ENCODE assay signal across 33 cellular contexts in the genomic region with DNA sequence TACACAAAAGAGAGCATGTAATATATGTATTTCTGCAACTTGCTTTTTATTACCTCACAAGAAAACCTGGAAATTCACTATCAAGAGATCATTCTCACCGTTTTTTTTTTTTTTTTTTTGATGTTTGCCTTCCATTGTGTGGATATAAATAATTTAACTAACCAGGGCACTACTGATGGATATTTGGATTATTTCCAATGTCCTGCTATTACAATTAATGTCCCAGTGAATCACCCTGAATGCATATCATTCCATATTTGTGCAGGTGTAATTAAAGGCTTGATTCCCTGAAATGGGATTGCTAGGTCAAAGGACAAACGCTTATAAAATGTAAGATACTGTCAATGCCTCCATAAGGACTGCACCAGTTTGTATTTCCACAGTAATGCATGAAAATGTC.
"Had no signal": no experiment of that assay in that cellular context is flagged by ENCODE, and none has a peak within 500 bp of the region (broad histone marks: within the 10 kb centered on the region; RNA-seq: fewer than 3 reads in every experiment).

No MANE protein-coding gene starts in this region.

- H3K27ac Mint-ChIP-seq: activated CD4-positive, alpha-beta memory T cell treated with anti-CD3 and anti-CD28 coated beads for 36 hours; activated CD4-positive, alpha-beta T cell treated with anti-CD3 and anti-CD28 coated beads, Interleukin-2, amount 10 ng/mL, durations not matched to agents 24 days and 14 days; activated naive CD4-positive, alpha-beta T cell treated with anti-CD3 and anti-CD28 coated beads for 36 hours; activated naive CD8-positive, alpha-beta T cell treated with anti-CD3 and anti-CD28 coated beads, Interleukin-2, amount 10 ng/mL, durations not matched to agents 7 days and 5 days; activated T-helper 1 cell treated with anti-CD3 and anti-CD28 coated beads, Interleukin-12 subunit alpha, Interleukin-12 subunit beta, Interleukin-2, Interleukin-4 antibody, amounts not matched to agents 30 ng/mL and 10 ng/mL and 1 ng/mL, durations not matched to agents 14 hours and 24 hours and 36 hours; nephron; stimulated activated memory B cell treated with anti-CD40 and anti-IgM and Interleukin-4, amounts not matched to agents 10 μg/mL and 1 μg/mL and 100 μg/mL, for 72 hours; stimulated activated naive CD8-positive, alpha-beta T cell treated with anti-CD3 and anti-CD28 coated beads, Interleukin-15, amount 100 ng/mL, for 72 hours; T-helper 17 cell had no signal

- H3K4me1 ChIP-seq: ascending aorta, gastroesophageal sphincter, pancreas, prostate gland, upper lobe of left lung had no signal

- H3K36me3 ChIP-seq: gastroesophageal sphincter, pancreas, prostate gland, upper lobe of left lung had no signal

- H3K9me3 Mint-ChIP-seq: activated CD4-positive, alpha-beta memory T cell treated with anti-CD3 and anti-CD28 coated beads for 36 hours; activated CD4-positive, alpha-beta T cell treated with anti-CD3 and anti-CD28 coated beads, Interleukin-2, amount 10 ng/mL, durations not matched to agents 24 days and 14 days; activated naive CD4-positive, alpha-beta T cell treated with anti-CD3 and anti-CD28 coated beads for 36 hours; activated T-helper 1 cell treated with anti-CD3 and anti-CD28 coated beads, Interleukin-12 subunit alpha, Interleukin-12 subunit beta, Interleukin-2, Interleukin-4 antibody, amounts not matched to agents 30 ng/mL and 10 ng/mL and 1 ng/mL, durations not matched to agents 14 hours and 24 hours and 36 hours; nephron; stimulated activated memory B cell treated with anti-CD40 and anti-IgM and Interleukin-4, amounts not matched to agents 10 μg/mL and 1 μg/mL and 100 μg/mL, for 72 hours; stimulated activated naive CD8-positive, alpha-beta T cell treated with anti-CD3 and anti-CD28 coated beads, Interleukin-15, amount 100 ng/mL, for 72 hours had no signal

- H3K27ac ChIP-seq: ascending aorta, gastroesophageal sphincter, pancreas, prostate gland, upper lobe of left lung had no signal

- H3K4me3 ChIP-seq: ascending aorta, gastroesophageal sphincter, pancreas, prostate gland, smooth muscle cell, upper lobe of left lung had no signal

- H3K4me1 Mint-ChIP-seq: nephron; stimulated activated memory B cell treated with anti-CD40 and anti-IgM and Interleukin-4, amounts not matched to agents 10 μg/mL and 1 μg/mL and 100 μg/mL, for 72 hours; stimulated activated naive CD8-positive, alpha-beta T cell treated with anti-CD3 and anti-CD28 coated beads, Interleukin-15, amount 100 ng/mL, for 72 hours had no signal

- DNase-seq: activated CD4-positive, alpha-beta memory T cell treated with anti-CD3 and anti-CD28 coated beads for 36 hours; activated CD4-positive, alpha-beta T cell treated with anti-CD3 and anti-CD28 coated beads, Interleukin-2, amount 10 ng/mL, durations not matched to agents 24 days and 14 days; activated CD4-positive, CD25-positive, alpha-beta regulatory T cell treated with anti-CD3 and anti-CD28 coated beads, Interleukin-2, amount 50 U/mL, for 72 hours; activated CD8-positive, alpha-beta memory T cell treated with anti-CD3 and anti-CD28 coated beads, Interleukin-2, amount 50 U/mL, for 4 hours; activated effector memory CD4-positive, alpha-beta T cell treated with anti-CD3 and anti-CD28 coated beads, Interleukin-2, amount 50 U/mL, for 16 hours; activated naive CD4-positive, alpha-beta T cell treated with anti-CD3 and anti-CD28 coated beads for 36 hours; activated naive CD8-positive, alpha-beta T cell treated with anti-CD3 and anti-CD28 coated beads, Interleukin-2, amount 10 ng/mL, durations not matched to agents 7 days and 5 days; activated T-cell treated with anti-CD3 and anti-CD28 coated beads, Interleukin-2, amount 50 U/mL, for 1 hour; caudate nucleus; effector CD8-positive, alpha-beta T cell; erythroblast; hippocampal formation; kidney; left colon; mammary epithelial cell; pancreas; retina; stimulated activated CD4-positive, alpha-beta T cell treated with anti-CD3 and anti-CD28 coated beads, Interleukin-1b, Interleukin-23, amount 100 ng/mL, for 48 hours; stimulated activated CD4-positive, alpha-beta T cell treated with anti-CD3 and anti-CD28 coated beads, Interleukin-4, amount 100 ng/mL, for 4 hours; stimulated activated CD8-positive, alpha-beta memory T cell treated with anti-CD3 and anti-CD28 coated beads, Interleukin-4, amount 100 ng/mL, for 48 hours; stimulated activated naive CD8-positive, alpha-beta T cell treated with anti-CD3 and anti-CD28 coated beads, Interleukin-15, amount 100 ng/mL, for 72 hours; substantia nigra; T-helper 17 cell; T1000; upper lobe of left lung had no signal

- H3K27me3 ChIP-seq: ascending aorta, gastroesophageal sphincter, pancreas, upper lobe of left lung had no signal

- H3K27me3 Mint-ChIP-seq: activated CD4-positive, alpha-beta memory T cell treated with anti-CD3 and anti-CD28 coated beads for 36 hours; activated CD4-positive, alpha-beta T cell treated with anti-CD3 and anti-CD28 coated beads, Interleukin-2, amount 10 ng/mL, durations not matched to agents 24 days and 14 days; activated naive CD8-positive, alpha-beta T cell treated with anti-CD3 and anti-CD28 coated beads, Interleukin-2, amount 10 ng/mL, durations not matched to agents 7 days and 5 days; stimulated activated memory B cell treated with anti-CD40 and anti-IgM and Interleukin-4, amounts not matched to agents 10 μg/mL and 1 μg/mL and 100 μg/mL, for 72 hours; stimulated activated naive CD8-positive, alpha-beta T cell treated with anti-CD3 and anti-CD28 coated beads, Interleukin-15, amount 100 ng/mL, for 72 hours; T-helper 17 cell had no signal

- H3K9me3 ChIP-seq: ascending aorta, gastroesophageal sphincter, pancreas, prostate gland, upper lobe of left lung had no signal

- H3K4me3 Mint-ChIP-seq: activated CD4-positive, alpha-beta memory T cell treated with anti-CD3 and anti-CD28 coated beads for 36 hours; activated CD4-positive, alpha-beta T cell treated with anti-CD3 and anti-CD28 coated beads, Interleukin-2, amount 10 ng/mL, durations not matched to agents 24 days and 14 days; activated naive CD4-positive, alpha-beta T cell treated with anti-CD3 and anti-CD28 coated beads for 36 hours; activated naive CD8-positive, alpha-beta T cell treated with anti-CD3 and anti-CD28 coated beads, Interleukin-2, amount 10 ng/mL, durations not matched to agents 7 days and 5 days; activated T-helper 1 cell treated with anti-CD3 and anti-CD28 coated beads, Interleukin-12 subunit alpha, Interleukin-12 subunit beta, Interleukin-2, Interleukin-4 antibody, amounts not matched to agents 30 ng/mL and 10 ng/mL and 1 ng/mL, durations not matched to agents 14 hours and 24 hours and 36 hours; nephron; stimulated activated memory B cell treated with anti-CD40 and anti-IgM and Interleukin-4, amounts not matched to agents 10 μg/mL and 1 μg/mL and 100 μg/mL, for 72 hours; stimulated activated naive CD8-positive, alpha-beta T cell treated with anti-CD3 and anti-CD28 coated beads, Interleukin-15, amount 100 ng/mL, for 72 hours; T-helper 17 cell had no signal

- ATAC-seq: gastroesophageal sphincter; left colon; pancreas; sciatic nerve; stimulated activated memory B cell treated with anti-CD40 and anti-IgM and Interleukin-4, amounts not matched to agents 10 μg/mL and 1 μg/mL and 100 μg/mL, for 72 hours; stimulated activated naive CD8-positive, alpha-beta T cell treated with anti-CD3 and anti-CD28 coated beads, Interleukin-15, amount 100 ng/mL, for 72 hours; T-helper 17 cell had no signal
